ENCODE assay signal across 8 cellular contexts in genomic region chr17:1153795-1154546, GRCh38. TPM values are rescaled to one million over a fixed set of nuclear protein-coding genes. Genes with fewer than 3 reads are reported as not detected.
DNase-seq lines count a peak whose midpoint lies in the region; ATAC-seq lines count a peak whose summit lies in the region.

No MANE protein-coding gene starts in this region.

- CTCF ChIA-PET in activated CD4-positive, alpha-beta memory T cell treated with anti-CD3 and anti-CD28 coated beads for 36 hours (lab: Charles Lee) = no interaction called here

- no peaks in the 10 kb centered on the region for H3K9me3 Mint-ChIP-seq in activated CD4-positive, alpha-beta memory T cell treated with anti-CD3 and anti-CD28 coated beads for 36 hours
- no peaks in the 10 kb centered on the region for H3K9me3 Mint-ChIP-seq in activated T-cell treated with anti-CD3 and anti-CD28 coated beads, Interleukin-2, amount 50 U/mL, for 72 hours

- H3K27me3 Mint-ChIP-seq in activated CD4-positive, alpha-beta memory T cell treated with anti-CD3 and anti-CD28 coated beads for 36 hours = no peaks in the 10 kb centered on the region
- no peaks in the 10 kb centered on the region for H3K27me3 Mint-ChIP-seq in activated T-cell treated with anti-CD3 and anti-CD28 coated beads, Interleukin-2, amount 50 U/mL, for 72 hours (ENCODE audit: low read depth)

- peak; percentile 12 for DNase-seq in DMS114 treated with DMSO at 0.1 percent for 48 hours (lab: John Stamatoyannopoulos, UW; ENCODE audit: unreplicated experiment)
- peak; percentile 54 for DNase-seq in NCI-H1092 treated with DMSO at 0.1 percent for 48 hours (lab: John Stamatoyannopoulos, UW)
- peak; percentile 88 for DNase-seq in astrocyte of the hippocampus (ENCODE audit: low read depth, low spot score)
- DNase-seq in kidney glomerular epithelial cell (lab: John Stamatoyannopoulos, UW) = peak; percentile 25
- no peak for DNase-seq in GM19240 (ENCODE audit: insufficient read length, low spot score)
- no peak for DNase-seq in activated CD4-positive, alpha-beta memory T cell treated with anti-CD3 and anti-CD28 coated beads for 36 hours
- no peak for DNase-seq in activated T-cell treated with anti-CD3 and anti-CD28 coated beads, Interleukin-2, amount 50 U/mL, for 72 hours

- ATAC-seq in activated T-cell treated with anti-CD3 and anti-CD28 coated beads, Interleukin-2, amount 50 U/mL, for 72 hours (replicated peaks in 1 of 2) = no peak
- no peak for ATAC-seq in GM21390 (IDR thresholded peaks at IDR 0.05; ENCODE audit: unreplicated experiment)

- no peak overlapping the region for H3K4me3 Mint-ChIP-seq in activated CD4-positive, alpha-beta memory T cell treated with anti-CD3 and anti-CD28 coated beads for 36 hours
- H3K4me3 Mint-ChIP-seq in activated T-cell treated with anti-CD3 and anti-CD28 coated beads, Interleukin-2, amount 50 U/mL, for 72 hours = no peak overlapping the region

- peaks cover 2% of the 10 kb centered on the region for H3K36me3 Mint-ChIP-seq in activated CD4-positive, alpha-beta memory T cell treated with anti-CD3 and anti-CD28 coated beads for 36 hours
- peaks cover 0 to 1% of the 10 kb centered on the region in 2 donors for H3K36me3 Mint-ChIP-seq in activated T-cell treated with anti-CD3 and anti-CD28 coated beads, Interleukin-2, amount 50 U/mL, for 72 hours (ENCODE audit: insufficient read depth in 2 of 2)

- H3K4me1 Mint-ChIP-seq in activated CD4-positive, alpha-beta memory T cell treated with anti-CD3 and anti-CD28 coated beads for 36 hours (ENCODE audit: low read depth) = no peaks in the 10 kb centered on the region
- H3K4me1 Mint-ChIP-seq in activated T-cell treated with anti-CD3 and anti-CD28 coated beads, Interleukin-2, amount 50 U/mL, for 72 hours (ENCODE audit: low read depth) = no peaks in the 10 kb centered on the region

- intact Hi-C loops in activated CD4-positive, alpha-beta memory T cell treated with anti-CD3 and anti-CD28 coated beads for 36 hours (cut with micrococcal nuclease) = no loop called here

- H3K27ac Mint-ChIP-seq in activated CD4-positive, alpha-beta memory T cell treated with anti-CD3 and anti-CD28 coated beads for 36 hours = no peak overlapping the region
- H3K27ac Mint-ChIP-seq in activated T-cell treated with anti-CD3 and anti-CD28 coated beads, Interleukin-2, amount 50 U/mL, for 72 hours = no peak overlapping the region

- POLR2A ChIA-PET in activated CD4-positive, alpha-beta memory T cell treated with anti-CD3 and anti-CD28 coated beads for 36 hours (lab: Charles Lee) = no interaction called here

RNA-seq across cellular contexts. Expression of gene ABR, which starts 25.8 kb away (rescaled TPM):
- 10 to 100 TPM; 50.3 to 54.5 TPM for total RNA-seq in activated CD4-positive, alpha-beta memory T cell treated with anti-CD3 and anti-CD28 coated beads for 36 hours
- total RNA-seq in activated T-cell treated with anti-CD3 and anti-CD28 coated beads, Interleukin-2, amount 50 U/mL, for 72 hours = 10 to 100 TPM; 65.8 to 70.8 TPM

Comparison
In these comparisons a context has a peak if more than half of its experiments do, and no peak if none do; other contexts are left out.
1. DNase-seq: peak in DMS114 treated with DMSO at 0.1 percent for 48 hours (single experiment), NCI-H1092 treated with DMSO at 0.1 percent for 48 hours (single experiment), astrocyte of the hippocampus (single experiment) and kidney glomerular epithelial cell (single experiment); none in GM19240 (single experiment), activated CD4-positive, alpha-beta memory T cell treated with anti-CD3 and anti-CD28 coated beads for 36 hours (single experiment) and activated T-cell treated with anti-CD3 and anti-CD28 coated beads, Interleukin-2, amount 50 U/mL, for 72 hours (0 of 2).